ENCODE assay signal across 11 cellular contexts in the genomic region with DNA sequence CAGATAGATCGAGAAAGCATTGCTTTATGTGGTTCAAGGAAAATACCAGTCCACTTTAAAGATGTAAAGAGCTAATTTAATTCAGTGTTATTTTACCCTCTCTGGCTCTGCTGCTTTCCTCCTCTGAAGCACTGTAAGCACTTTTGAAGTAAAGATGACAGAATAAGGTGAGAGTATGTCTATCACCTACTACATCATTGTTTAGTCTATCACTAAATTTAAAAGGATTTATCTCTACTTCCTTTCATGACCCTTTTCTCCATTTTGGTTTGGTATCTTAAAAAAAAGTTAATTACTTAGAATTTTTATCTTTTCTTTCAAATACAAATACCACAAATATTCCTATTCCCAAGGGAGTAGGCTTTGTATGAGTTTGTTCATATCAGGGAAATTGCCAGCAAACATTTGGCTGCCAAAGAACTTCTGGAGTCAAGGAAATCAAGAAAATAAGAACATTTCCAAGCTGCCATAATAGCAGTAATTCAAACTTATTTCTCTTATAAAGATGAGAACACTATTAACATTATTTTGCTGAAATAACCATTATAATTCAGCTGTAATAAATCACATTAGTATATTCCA.
DNase-seq lines count a peak whose midpoint lies in the region; ATAC-seq and TF ChIP-seq lines count a peak whose summit lies in the region.
"Had no signal": no experiment of that assay in that cellular context is flagged by ENCODE, and none has a peak within 500 bp of the region (broad histone marks: within the 10 kb centered on the region; RNA-seq: fewer than 3 reads in every experiment).

No MANE protein-coding gene starts in this region.

- no peaks in the 10 kb centered on the region for H3K27me3 ChIP-seq in GM23338 (ENCODE audit: insufficient read depth)
- no peaks in the 10 kb centered on the region for H3K27me3 ChIP-seq in gastroesophageal sphincter
- no peaks in the 10 kb centered on the region for H3K27me3 ChIP-seq in smooth muscle cell (ENCODE audit: low read depth)
- no peaks in the 10 kb centered on the region for H3K27me3 ChIP-seq in HAP-1 (ENCODE audit: low read depth)
- H3K27me3 ChIP-seq: Peyer's patch had no signal

- peaks cover 2% of the 10 kb centered on the region for H3K27me3 Mint-ChIP-seq in GM23338 (ENCODE audit: insufficient read depth, low read depth, poor library complexity)
- H3K27me3 Mint-ChIP-seq in T-cell = no peaks in the 10 kb centered on the region

- no peak for TF ChIP-seq POLR2A in gastroesophageal sphincter (IDR thresholded peaks at IDR 0.05)

- 0 out of 2 replicates have a peak, but pooled peaks cover 3% of the 10 kb centered on the region for H3F3A ChIP-seq in GM23338 (replicated peaks; ENCODE audit: low read depth)
- H3F3A ChIP-seq in smooth muscle cell (ENCODE audit: low read depth) = no peaks in the 10 kb centered on the region

- H3K9me3 ChIP-seq in gastroesophageal sphincter (no peaks in the 10 kb centered on the region), smooth muscle cell (replicated peaks; ENCODE audit: low read depth) (no peaks in the 10 kb centered on the region), HAP-1 (no peaks in the 10 kb centered on the region)
- H3K9me3 ChIP-seq: Peyer's patch had no signal

- TF ChIP-seq CTCF in GM23338 (conservative IDR thresholded peaks at IDR 0.05; ENCODE audit: low read depth in 2 of 2) = no peak
- TF ChIP-seq CTCF in gastroesophageal sphincter (IDR thresholded peaks at IDR 0.05) = no peak
- no peak for TF ChIP-seq CTCF in smooth muscle cell (IDR thresholded peaks at IDR 0.05; ENCODE audit: borderline replicate concordance, insufficient read depth, poor library complexity, severe bottlenecking)
- TF ChIP-seq CTCF in GM20000 (IDR thresholded peaks at IDR 0.05; ENCODE audit: extremely low read depth, missing control alignments) = no peak

- H3K27ac Mint-ChIP-seq in GM23338 (no peak overlapping the region), T-cell (peak overlapping the region; percentile 48 to 56)

- peak overlapping the region; percentile 21; the same call in 1 of the 2 replicates for H3K27ac ChIP-seq in GM23338 (ENCODE audit: low read depth)
- peak overlapping the region; percentile 56 to 68 (median 63) for H3K27ac ChIP-seq in gastroesophageal sphincter
- no peak overlapping the region for H3K27ac ChIP-seq in smooth muscle cell (ENCODE audit: low read depth)

- CTCF ChIA-PET in T-cell (lab: Charles Lee) = no interaction called here

- H3K4me1 Mint-ChIP-seq in GM23338 (peaks cover 21% of the 10 kb centered on the region), T-cell (peaks cover 7 to 11% (median 9%) of the 10 kb centered on the region in 3 donors)

- H3K4me3 ChIP-seq in GM23338 = no peak overlapping the region
- H3K4me3 ChIP-seq in gastroesophageal sphincter = no peak overlapping the region
- H3K4me3 ChIP-seq in smooth muscle cell = no peak overlapping the region
- no peak overlapping the region for H3K4me3 ChIP-seq in HAP-1
- H3K4me3 ChIP-seq: Peyer's patch had no signal

- H3K9ac ChIP-seq in smooth muscle cell (ENCODE audit: low read depth) = no peak overlapping the region

- H4K20me1 ChIP-seq in GM23338 (replicated peaks; ENCODE audit: insufficient read depth) (no peaks in the 10 kb centered on the region), smooth muscle cell (ENCODE audit: low read depth) (no peaks in the 10 kb centered on the region)

- DNase-seq in GM23338 (ENCODE audit: low spot score) (no peak), T-cell (no peak), smooth muscle cell (lab: John Stamatoyannopoulos, UW; ENCODE audit: unreplicated experiment) (no peak), GM20000 (ENCODE audit: low spot score) (no peak), HAP-1 (ENCODE audit: low spot score in 2 of 2) (no peak)
- DNase-seq: NCI-H1092 treated with DMSO at 0.1 percent for 48 hours; Peyer's patch; stimulated activated CD4-positive, alpha-beta T cell treated with anti-CD3 and anti-CD28 coated beads, Interleukin-4, amount 100 ng/mL, for 4 hours had no signal

- H3K9me3 Mint-ChIP-seq in GM23338 (no peaks in the 10 kb centered on the region), T-cell (no peaks in the 10 kb centered on the region)

- H3K79me2 ChIP-seq in GM23338 (replicated peaks; ENCODE audit: insufficient read depth) (no peaks in the 10 kb centered on the region), smooth muscle cell (ENCODE audit: low read depth) (no peaks in the 10 kb centered on the region)

- POLR2A ChIA-PET in T-cell (lab: Charles Lee) = no interaction called here

- H3K36me3 ChIP-seq in GM23338 (ENCODE audit: insufficient read depth) (no peaks in the 10 kb centered on the region), gastroesophageal sphincter (no peaks in the 10 kb centered on the region), smooth muscle cell (ENCODE audit: low read depth) (no peaks in the 10 kb centered on the region), HAP-1 (replicated peaks) (no peaks in the 10 kb centered on the region)
- H3K36me3 ChIP-seq: Peyer's patch had no signal

- peaks cover 23% of the 10 kb centered on the region for H3K4me1 ChIP-seq in GM23338 (ENCODE audit: insufficient read depth)
- peaks cover 19 to 53% (median 26%) of the 10 kb centered on the region in 3 donors for H3K4me1 ChIP-seq in gastroesophageal sphincter
- peaks cover 15% of the 10 kb centered on the region for H3K4me1 ChIP-seq in smooth muscle cell (ENCODE audit: low read depth)
- H3K4me1 ChIP-seq in HAP-1 = peaks cover 24% of the 10 kb centered on the region

- H3K36me3 Mint-ChIP-seq in GM23338 (ENCODE audit: low read depth) (peaks cover 12% of the 10 kb centered on the region; the same call in 2 of the 3 replicates), T-cell (peaks cover 37% of the 10 kb centered on the region)

- H2AFZ ChIP-seq in GM23338 (no peak overlapping the region), smooth muscle cell (ENCODE audit: low read depth) (no peak overlapping the region)

- in situ Hi-C loops in HAP-1 (cut with MboI; ENCODE audit: low sequenced_read_pairs) = no loop called here

- no peak overlapping the region for H3K4me3 Mint-ChIP-seq in GM23338
- peak overlapping the region in 1 of 3 donors; percentile 59 for H3K4me3 Mint-ChIP-seq in T-cell

- ATAC-seq in GM23338 (no peak), T-cell (replicated peaks in 1 of 4) (peak in 1 of 4 experiments; percentile 57), gastroesophageal sphincter (no peak), HG03135 (IDR thresholded peaks at IDR 0.05; ENCODE audit: unreplicated experiment) (no peak), GM18909 (IDR thresholded peaks at IDR 0.05; ENCODE audit: poor library complexity, unreplicated experiment) (no peak)

- H3K4me2 ChIP-seq in GM23338 = no peak overlapping the region
- H3K4me2 ChIP-seq in smooth muscle cell = peak overlapping the region; percentile 46

- no peaks in the 10 kb centered on the region for H3K9me2 ChIP-seq in GM23338 (ENCODE audit: insufficient read depth)

- TF ChIP-seq EP300 in gastroesophageal sphincter (IDR thresholded peaks at IDR 0.05) = no peak

- 33 to 44% methylated on average over 1 of the region's 1 CpG for WGBS in gastroesophageal sphincter (ENCODE audit: low coverage in 1 of 2), 2 donors
- WGBS in smooth muscle cell (ENCODE audit: low lambda C conversion rate) = 89% methylated on average over 1 of the region's 1 CpG

TF ChIP-seq in GM23338, 12 proteins besides CTCF, POLR2A, EP300 and RAD21:
- TF ChIP-seq ZNF114 (CRISPR knock-in tag; IDR thresholded peaks at IDR 0.05) (no peak), ZNF331 (CRISPR knock-in tag; IDR thresholded peaks at IDR 0.05; ENCODE audit: low read depth) (no peak)
